ENCODE assay signal across 9 cellular contexts in the genomic region with DNA sequence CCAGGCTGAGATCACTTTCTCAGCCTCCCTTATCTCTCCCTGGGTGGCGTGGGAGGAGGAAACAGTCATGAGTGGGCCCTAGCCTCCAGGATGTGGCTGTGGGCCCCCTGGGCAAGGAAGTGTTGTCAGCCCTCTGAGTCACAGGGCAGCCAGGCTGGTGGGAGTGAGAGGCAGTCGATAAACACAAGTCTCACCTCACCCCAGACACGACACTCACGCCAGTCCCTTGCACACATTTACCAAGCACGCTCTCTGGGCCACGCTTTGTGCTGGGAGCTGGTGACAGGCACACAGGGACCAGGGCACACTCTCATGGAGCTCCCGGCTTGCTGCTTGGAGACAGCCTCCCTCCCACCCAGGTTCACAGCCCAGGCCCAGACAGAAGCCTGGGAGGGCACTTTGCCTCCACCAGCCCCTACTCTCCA. TPM values are rescaled to one million over a fixed set of nuclear protein-coding genes. Genes with fewer than 3 reads are reported as not detected.
DNase-seq lines count a peak whose midpoint lies in the region; ATAC-seq and TF ChIP-seq lines count a peak whose summit lies in the region.
"Had no signal": no experiment of that assay in that cellular context is flagged by ENCODE, and none has a peak within 500 bp of the region (broad histone marks: within the 10 kb centered on the region; RNA-seq: fewer than 3 reads in every experiment).

No MANE protein-coding gene starts in this region.

- ATAC-seq in GM21360 (IDR thresholded peaks at IDR 0.05; ENCODE audit: unreplicated experiment) = no peak
- no peak for ATAC-seq in HG02759 (IDR thresholded peaks at IDR 0.05; ENCODE audit: unreplicated experiment)
- ATAC-seq in GM18861 (IDR thresholded peaks at IDR 0.05; ENCODE audit: unreplicated experiment) = no peak

- peak; percentile 32 for DNase-seq in HPDE6-E6E7 (ENCODE audit: extremely low spot score)
- DNase-seq in activated CD8-positive, alpha-beta memory T cell treated with anti-CD3 and anti-CD28 coated beads for 1 hour (ENCODE audit: extremely low read depth in 1 of 2, low read depth in 1 of 2) = peak; percentile 35 to 39
- peak; percentile 69 for DNase-seq in fibroblast of mammary gland (ENCODE audit: low read depth)
- DNase-seq in stimulated activated CD4-positive, alpha-beta T cell treated with anti-CD3 and anti-CD28 coated beads, TNF-alpha, amount 100 ng/mL, for 4 hours (ENCODE audit: low read depth in 3 of 3) = peak; percentile 23 to 41 (median 31)
- no peak for DNase-seq in ureter (ENCODE audit: low spot score)
- DNase-seq: SW 1271 had no signal

- no peak overlapping the region for H3K4me3 ChIP-seq in fibroblast of mammary gland (ENCODE audit: control insufficient read depth, low read depth, low read length)

- TF ChIP-seq CTCF in fibroblast of mammary gland (conservative IDR thresholded peaks at IDR 0.05; ENCODE audit: control insufficient read depth, insufficient read depth, low read depth, low read length) = no peak

RNA-seq across cellular contexts. Expression of a gene that starts 1.9 kb away (rescaled TPM):
- total RNA-seq in ureter = not detected

RNA-seq across cellular contexts. Expression of a gene that starts 12.7 kb away (rescaled TPM):
- total RNA-seq in ureter = not detected

RNA-seq across cellular contexts. Expression of a gene that starts 22.1 kb away (rescaled TPM):
- 0.81 TPM for total RNA-seq in ureter

RNA-seq across cellular contexts. Expression of a gene that starts 40.1 kb away (rescaled TPM):
- total RNA-seq in ureter = not detected

RNA-seq across cellular contexts. Expression of a gene that starts 58.9 kb away (rescaled TPM):
- total RNA-seq in ureter = not detected
